In the genomic region with DNA sequence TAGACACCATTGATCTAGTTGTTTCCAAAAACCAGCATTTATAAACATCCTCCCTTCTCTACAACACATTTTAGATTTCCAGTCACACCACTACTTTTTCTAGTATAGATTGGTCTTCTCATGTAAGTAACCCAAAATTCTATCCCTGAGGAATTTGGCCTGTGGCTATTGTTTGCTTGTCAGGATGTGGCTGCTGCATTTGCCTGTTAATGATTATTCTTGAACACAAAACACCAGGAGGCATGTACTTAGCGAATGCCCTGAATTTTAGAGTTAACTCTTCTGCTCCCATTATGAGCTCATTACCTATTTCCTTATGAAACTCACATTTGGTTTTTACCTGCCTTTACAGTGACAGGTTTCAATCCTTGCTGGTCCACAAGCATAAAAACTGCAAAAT, we compare ENCODE assay signal across 16 cellular contexts.
DNase-seq lines count a peak whose midpoint lies in the region; ATAC-seq and TF ChIP-seq lines count a peak whose summit lies in the region.
"Had no signal": no experiment of that assay in that cellular context is flagged by ENCODE, and none has a peak within 500 bp of the region (broad histone marks: within the 10 kb centered on the region; RNA-seq: fewer than 3 reads in every experiment).

No MANE protein-coding gene starts in this region.

- DNase-seq in H9: no peak
- DNase-seq in endodermal cell: no peak
- peak; percentile 12 for DNase-seq in iPS-NIHi7 (ENCODE audit: extremely low spot score)
- DNase-seq in renal cortical epithelial cell (ENCODE audit: low read depth): peak; percentile 65
- DNase-seq in activated CD4-positive, alpha-beta memory T cell treated with anti-CD3 and anti-CD28 coated beads, Interleukin-2, amount 10 ng/mL, durations not matched to agents 7 days and 5 days: no peak
- no peak for DNase-seq in left cardiac atrium
- DNase-seq: ACHN; Calu3; CD4-positive, CD25-positive, alpha-beta regulatory T cell; DMS 273 treated with DMSO at 0.1 percent for 48 hours; HCEC 1CT; HFFc6 had no signal

- H3K9ac ChIP-seq in H9 (ENCODE audit: extremely low read depth, insufficient read length, low read length) (no peak overlapping the region), endodermal cell (ENCODE audit: extremely low read depth, low read length, poor library complexity, severe bottlenecking) (no peak overlapping the region)
- H3K9ac ChIP-seq: BLaER1 treated with 17β-estradiol and CSF1 and Interleukin-3, amounts not matched to agents 10 nM and 100 nM had no signal

- no peak overlapping the region for H3T11ph ChIP-seq in H9 (ENCODE audit: low read length)

- H3K9me3 Mint-ChIP-seq in H9 (peaks cover 25 to 26% of the 10 kb centered on the region in 2 experiments), endodermal cell (peaks cover 32% of the 10 kb centered on the region)
- H3K9me3 Mint-ChIP-seq in activated CD4-positive, alpha-beta memory T cell treated with anti-CD3 and anti-CD28 coated beads, Interleukin-2, amount 10 ng/mL, durations not matched to agents 7 days and 5 days: peaks cover 15% of the 10 kb centered on the region

- no peak overlapping the region for H3K23ac ChIP-seq in H9 (ENCODE audit: insufficient read length, low read depth, low read length)

- no peak overlapping the region for H3K56ac ChIP-seq in H9 (ENCODE audit: insufficient read length, low read depth, low read length)

- peaks cover 12% of the 10 kb centered on the region in 2 experiments for H3K4me1 Mint-ChIP-seq in H9
- H3K4me1 Mint-ChIP-seq in endodermal cell: peaks cover 4% of the 10 kb centered on the region
- H3K4me1 Mint-ChIP-seq in activated CD4-positive, alpha-beta memory T cell treated with anti-CD3 and anti-CD28 coated beads, Interleukin-2, amount 10 ng/mL, durations not matched to agents 7 days and 5 days: no peaks in the 10 kb centered on the region
- H3K4me1 Mint-ChIP-seq: CD4-positive, CD25-positive, alpha-beta regulatory T cell had no signal

- H2BK20ac ChIP-seq in H9 (ENCODE audit: low read depth, low read length, poor library complexity, severe bottlenecking): peak overlapping the region; percentile 75

- no peak overlapping the region for H4K5ac ChIP-seq in H9 (ENCODE audit: insufficient read length, low read depth, low read length)

- H3K27me3 Mint-ChIP-seq in H9 (ENCODE audit: low read depth) (no peaks in the 10 kb centered on the region), endodermal cell (ENCODE audit: insufficient read depth) (no peaks in the 10 kb centered on the region)
- no peaks in the 10 kb centered on the region for H3K27me3 Mint-ChIP-seq in activated CD4-positive, alpha-beta memory T cell treated with anti-CD3 and anti-CD28 coated beads, Interleukin-2, amount 10 ng/mL, durations not matched to agents 7 days and 5 days
- H3K27me3 Mint-ChIP-seq: CD4-positive, CD25-positive, alpha-beta regulatory T cell had no signal

- H3K4me2 ChIP-seq in H9 (ENCODE audit: insufficient read depth, insufficient read length, low read length): no peak overlapping the region
- H3K4me2 ChIP-seq: BLaER1 treated with 17β-estradiol and CSF1 and Interleukin-3, amounts not matched to agents 10 nM and 100 nM had no signal

- TF ChIP-seq CTCF in H9 (conservative IDR thresholded peaks at IDR 0.05) (no peak), endodermal cell (conservative IDR thresholded peaks at IDR 0.05) (no peak)

- H3K36me3 Mint-ChIP-seq in H9 (ENCODE audit: insufficient read depth in 1 of 3, low read depth in 3 of 3) (peaks cover 15 to 31% (median 22%) of the 10 kb centered on the region in 3 experiments), endodermal cell (ENCODE audit: low read depth) (no peaks in the 10 kb centered on the region)
- no peaks in the 10 kb centered on the region for H3K36me3 Mint-ChIP-seq in activated CD4-positive, alpha-beta memory T cell treated with anti-CD3 and anti-CD28 coated beads, Interleukin-2, amount 10 ng/mL, durations not matched to agents 7 days and 5 days (ENCODE audit: low read depth)
- H3K36me3 Mint-ChIP-seq: CD4-positive, CD25-positive, alpha-beta regulatory T cell had no signal

- peak overlapping the region in 1 of 3 experiments; percentile 92; a peak in 3 of 7 replicates for H3K27ac Mint-ChIP-seq in H9
- H3K27ac Mint-ChIP-seq in endodermal cell: no peak overlapping the region
- H3K27ac Mint-ChIP-seq in activated CD4-positive, alpha-beta memory T cell treated with anti-CD3 and anti-CD28 coated beads, Interleukin-2, amount 10 ng/mL, durations not matched to agents 7 days and 5 days: no peak overlapping the region
- H3K27ac Mint-ChIP-seq: CD4-positive, CD25-positive, alpha-beta regulatory T cell; HFFc6 had no signal

- H3K4me1 ChIP-seq in H9 (ENCODE audit: insufficient read depth, low read length) (peaks cover 2% of the 10 kb centered on the region; the same call in 1 of the 2 replicates), endodermal cell (ENCODE audit: control insufficient read depth, insufficient read depth, low read length) (no peaks in the 10 kb centered on the region)
- H3K4me1 ChIP-seq: BLaER1 treated with 17β-estradiol and CSF1 and Interleukin-3, amounts not matched to agents 10 nM and 100 nM had no signal

- H3K36me3 ChIP-seq in endodermal cell (ENCODE audit: control insufficient read depth, insufficient read depth, low read length): no peaks in the 10 kb centered on the region
- H3K36me3 ChIP-seq: BLaER1 treated with 17β-estradiol and CSF1 and Interleukin-3, amounts not matched to agents 10 nM and 100 nM had no signal

- H3K79me2 ChIP-seq in H9 (ENCODE audit: insufficient read depth, low read length): no peaks in the 10 kb centered on the region

- no peak overlapping the region for H4K8ac ChIP-seq in H9 (replicated peaks; ENCODE audit: insufficient read length, low read depth, low read length)

- no peaks in the 10 kb centered on the region for H3K23me2 ChIP-seq in H9 (ENCODE audit: insufficient read length, low read depth, low read length, poor library complexity, severe bottlenecking)

- no peak overlapping the region for H2AK5ac ChIP-seq in H9 (ENCODE audit: insufficient read length, low read length)

- no peak overlapping the region for H3K27ac ChIP-seq in H9 (ENCODE audit: insufficient read length, low read depth, low read length)
- H3K27ac ChIP-seq in endodermal cell (ENCODE audit: low read depth, low read length): no peak overlapping the region
- H3K27ac ChIP-seq: BLaER1 treated with 17β-estradiol and CSF1 and Interleukin-3, amounts not matched to agents 10 nM and 100 nM; HL-60 had no signal

- no peak overlapping the region for H3K4ac ChIP-seq in H9 (ENCODE audit: low read depth, low read length)

- H3K9me3 ChIP-seq in H9 (ENCODE audit: control insufficient read depth, low read depth, low read length) (no peaks in the 10 kb centered on the region), endodermal cell (ENCODE audit: control insufficient read depth, low read length) (peaks cover 21% of the 10 kb centered on the region)

- intact Hi-C loops in left cardiac atrium (cut with DNase I): no loop called here

- no peaks in the 10 kb centered on the region for H4K20me1 ChIP-seq in H9 (ENCODE audit: control insufficient read depth, insufficient read depth, insufficient read length)
- H4K20me1 ChIP-seq: BLaER1 treated with 17β-estradiol and CSF1 and Interleukin-3, amounts not matched to agents 10 nM and 100 nM had no signal

- no peak overlapping the region for H2BK12ac ChIP-seq in H9 (ENCODE audit: insufficient read length, low read depth, low read length)

- H3K27me3 ChIP-seq in H9 (ENCODE audit: insufficient read depth, low read length) (no peaks in the 10 kb centered on the region), endodermal cell (ENCODE audit: control insufficient read depth, insufficient read depth, low read length, poor library complexity, severe bottlenecking) (no peaks in the 10 kb centered on the region)
- H3K27me3 ChIP-seq: BLaER1 treated with 17β-estradiol and CSF1 and Interleukin-3, amounts not matched to agents 10 nM and 100 nM had no signal

- no peak overlapping the region for H2BK15ac ChIP-seq in H9 (ENCODE audit: low read depth, low read length)

- no peak overlapping the region for H4K91ac ChIP-seq in H9 (ENCODE audit: insufficient read length, low read depth, low read length)

- POLR2A ChIA-PET in activated CD4-positive, alpha-beta memory T cell treated with anti-CD3 and anti-CD28 coated beads, Interleukin-2, amount 10 ng/mL, durations not matched to agents 7 days and 5 days (lab: Charles Lee): no interaction called here

- no peak for ATAC-seq in left cardiac atrium
- no peak for ATAC-seq in GM19035 (IDR thresholded peaks at IDR 0.05; ENCODE audit: unreplicated experiment)
- ATAC-seq: GM12878 had no signal

- H3K4me3 Mint-ChIP-seq in H9 (no peak overlapping the region), endodermal cell (no peak overlapping the region)
- no peak overlapping the region for H3K4me3 Mint-ChIP-seq in activated CD4-positive, alpha-beta memory T cell treated with anti-CD3 and anti-CD28 coated beads, Interleukin-2, amount 10 ng/mL, durations not matched to agents 7 days and 5 days
- H3K4me3 Mint-ChIP-seq: CD4-positive, CD25-positive, alpha-beta regulatory T cell; HFFc6 had no signal

- H2BK120ac ChIP-seq in H9 (ENCODE audit: low read depth, low read length, poor library complexity, severe bottlenecking): no peak overlapping the region

- no CpG with 5 or more reads among the region's 1 CpG for WGBS in H9 (ENCODE audit: extremely low coverage, insufficient read length, low lambda C conversion rate)
- 64% methylated on average over 1 of the region's 1 CpG; no CpG with 5 or more reads in 1 of the 2 experiments for WGBS in endodermal cell (ENCODE audit: insufficient coverage in 1 of 2, insufficient read length in 1 of 2), 2 experiments

- CTCF ChIA-PET in activated CD4-positive, alpha-beta memory T cell treated with anti-CD3 and anti-CD28 coated beads, Interleukin-2, amount 10 ng/mL, durations not matched to agents 7 days and 5 days (lab: Charles Lee): no interaction called here

- H3K18ac ChIP-seq in H9 (ENCODE audit: insufficient read length, low read depth, low read length): no peak overlapping the region

- H3K79me1 ChIP-seq in H9 (ENCODE audit: insufficient read depth, low read depth, low read length, poor library complexity, severe bottlenecking): no peaks in the 10 kb centered on the region

- peak overlapping the region; percentile 19 for H3K4me3 ChIP-seq in endodermal cell (ENCODE audit: low read length)
- H3K4me3 ChIP-seq: BLaER1 treated with 17β-estradiol and CSF1 and Interleukin-3, amounts not matched to agents 10 nM and 100 nM; GM12878 had no signal

- H2BK5ac ChIP-seq in H9 (ENCODE audit: insufficient read length, low read length): no peak overlapping the region

- no peak overlapping the region for H2AFZ ChIP-seq in H9 (ENCODE audit: low read length)

- H3K14ac ChIP-seq in H9 (ENCODE audit: insufficient read depth, low read length): no peak overlapping the region

Comparison
In these comparisons a context has a peak if more than half of its experiments do, and no peak if none do; other contexts are left out.
1. DNase-seq: peak in iPS-NIHi7 (single experiment) and renal cortical epithelial cell (single experiment); none in H9 (single experiment), endodermal cell (single experiment), activated CD4-positive, alpha-beta memory T cell treated with anti-CD3 and anti-CD28 coated beads, Interleukin-2, amount 10 ng/mL, durations not matched to agents 7 days and 5 days (single experiment) and left cardiac atrium (single experiment).